In the genomic region with DNA sequence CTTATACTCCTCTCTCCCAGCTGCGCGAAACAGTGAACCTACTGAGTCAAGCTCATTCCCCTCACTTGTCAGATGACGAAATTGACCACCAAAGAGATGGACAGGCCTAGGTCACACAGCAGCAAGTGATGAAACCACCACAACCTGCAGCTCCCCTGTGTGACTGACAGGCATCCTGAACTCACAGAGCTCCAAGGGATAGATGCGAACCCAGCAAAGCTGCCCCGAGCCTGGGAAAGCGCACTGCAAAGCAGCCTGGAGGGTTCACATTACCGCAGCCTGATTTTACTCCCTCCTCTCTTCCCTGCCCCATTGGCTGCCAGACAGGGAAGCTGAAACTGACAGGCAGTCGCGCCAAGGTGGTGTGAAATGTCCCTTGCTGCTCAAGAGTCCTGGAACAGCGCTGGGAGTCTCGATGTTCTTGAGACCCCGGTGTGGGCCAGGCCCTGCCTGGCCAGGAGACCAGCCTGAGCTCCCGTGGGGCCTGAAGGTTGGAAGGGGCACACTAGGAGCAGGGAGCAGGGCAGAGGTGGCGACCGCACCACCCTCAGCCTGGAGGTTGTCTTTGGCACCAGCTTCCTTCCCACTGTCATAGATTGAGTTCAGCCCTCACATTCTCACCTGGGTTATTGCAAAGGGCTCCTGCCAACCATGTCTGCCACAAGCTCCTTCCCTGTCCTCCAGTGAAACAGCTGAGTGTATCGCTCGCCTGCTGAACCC, we compare ENCODE assay signal across 23 cellular contexts. TPM values are rescaled to one million over a fixed set of nuclear protein-coding genes. Genes with fewer than 3 reads are reported as not detected.
DNase-seq lines count a peak whose midpoint lies in the region; ATAC-seq and TF ChIP-seq lines count a peak whose summit lies in the region.
"Had no signal": no experiment of that assay in that cellular context is flagged by ENCODE, and none has a peak within 500 bp of the region (broad histone marks: within the 10 kb centered on the region; RNA-seq: fewer than 3 reads in every experiment).

No MANE protein-coding gene starts in this region.

- WGBS in heart left ventricle, 4 donors: 84 to 93% (median 87%) methylated on average over 11 to 17 of the region's 17 CpGs

- H3K4me1 ChIP-seq in SJCRH30 (peaks cover 16% of the 10 kb centered on the region), heart left ventricle (peaks cover 0 to 21% (median 6%) of the 10 kb centered on the region in 12 donors), Peyer's patch (no peaks in the 10 kb centered on the region)
- H3K4me1 ChIP-seq: testis had no signal

- no peak for TF ChIP-seq POLR2A in heart left ventricle (IDR thresholded peaks at IDR 0.05)
- no peak for TF ChIP-seq POLR2A in Peyer's patch (IDR thresholded peaks at IDR 0.05)

- intact Hi-C loops in heart left ventricle (cut with DNase I): no loop called here

- H3K27me3 ChIP-seq in SJCRH30: no peaks in the 10 kb centered on the region
- no peaks in the 10 kb centered on the region for H3K27me3 ChIP-seq in heart left ventricle
- H3K27me3 ChIP-seq in Peyer's patch: no peaks in the 10 kb centered on the region
- H3K27me3 ChIP-seq: brain microvascular endothelial cell, testis had no signal

- no peaks in the 10 kb centered on the region for H3K36me3 ChIP-seq in SJCRH30
- peaks cover 0 to 56% (median 33%) of the 10 kb centered on the region in 9 donors for H3K36me3 ChIP-seq in heart left ventricle
- no peaks in the 10 kb centered on the region for H3K36me3 ChIP-seq in Peyer's patch

- no peaks in the 10 kb centered on the region for H3K27me3 Mint-ChIP-seq in osteocyte (ENCODE audit: unreplicated experiment)
- no peaks in the 10 kb centered on the region for H3K27me3 Mint-ChIP-seq in stimulated activated naive CD8-positive, alpha-beta T cell treated with anti-CD3 and anti-CD28 coated beads, Interleukin-15, amount 100 ng/mL, for 72 hours
- H3K27me3 Mint-ChIP-seq: activated CD8-positive, alpha-beta memory T cell treated with anti-CD3 and anti-CD28 coated beads, Interleukin-2, amount 10 ng/mL, durations not matched to agents 7 days and 5 days; activated naive CD8-positive, alpha-beta T cell treated with anti-CD3 and anti-CD28 coated beads, Interleukin-2, amount 10 ng/mL, durations not matched to agents 7 days and 5 days; CD4-positive, alpha-beta T cell had no signal

- H3K4me1 Mint-ChIP-seq in osteocyte (ENCODE audit: unreplicated experiment): no peaks in the 10 kb centered on the region
- H3K4me1 Mint-ChIP-seq in stimulated activated naive CD8-positive, alpha-beta T cell treated with anti-CD3 and anti-CD28 coated beads, Interleukin-15, amount 100 ng/mL, for 72 hours: no peaks in the 10 kb centered on the region
- H3K4me1 Mint-ChIP-seq: activated CD8-positive, alpha-beta memory T cell treated with anti-CD3 and anti-CD28 coated beads, Interleukin-2, amount 10 ng/mL, durations not matched to agents 7 days and 5 days had no signal

- H3K9me3 Mint-ChIP-seq in osteocyte (ENCODE audit: unreplicated experiment): no peaks in the 10 kb centered on the region
- H3K9me3 Mint-ChIP-seq in stimulated activated naive CD8-positive, alpha-beta T cell treated with anti-CD3 and anti-CD28 coated beads, Interleukin-15, amount 100 ng/mL, for 72 hours: no peaks in the 10 kb centered on the region
- H3K9me3 Mint-ChIP-seq: activated naive CD8-positive, alpha-beta T cell treated with anti-CD3 and anti-CD28 coated beads, Interleukin-2, amount 10 ng/mL, durations not matched to agents 7 days and 5 days; CD4-positive, alpha-beta T cell; natural killer cell had no signal

- H3K4me3 Mint-ChIP-seq in osteocyte (ENCODE audit: unreplicated experiment): no peak overlapping the region
- H3K4me3 Mint-ChIP-seq in stimulated activated naive CD8-positive, alpha-beta T cell treated with anti-CD3 and anti-CD28 coated beads, Interleukin-15, amount 100 ng/mL, for 72 hours: no peak overlapping the region
- H3K4me3 Mint-ChIP-seq: activated CD8-positive, alpha-beta memory T cell treated with anti-CD3 and anti-CD28 coated beads, Interleukin-2, amount 10 ng/mL, durations not matched to agents 7 days and 5 days; activated naive CD8-positive, alpha-beta T cell treated with anti-CD3 and anti-CD28 coated beads, Interleukin-2, amount 10 ng/mL, durations not matched to agents 7 days and 5 days; CD4-positive, alpha-beta T cell; natural killer cell had no signal

- peaks cover 21% of the 10 kb centered on the region for H3K36me3 Mint-ChIP-seq in osteocyte (ENCODE audit: unreplicated experiment)
- H3K36me3 Mint-ChIP-seq: activated CD8-positive, alpha-beta memory T cell treated with anti-CD3 and anti-CD28 coated beads, Interleukin-2, amount 10 ng/mL, durations not matched to agents 7 days and 5 days; natural killer cell had no signal

- H3K27ac ChIP-seq in SJCRH30 (peak overlapping the region; percentile 59), heart left ventricle (peak overlapping the region in 9 of 12 donors; percentile 3 to 72 (median 61)), Peyer's patch (no peak overlapping the region)
- H3K27ac ChIP-seq: brain microvascular endothelial cell, SK-N-MC, testis had no signal

- peak overlapping the region; percentile 39 for H3K27ac Mint-ChIP-seq in osteocyte (ENCODE audit: unreplicated experiment)
- peak overlapping the region in 1 of 2 donors; percentile 77 for H3K27ac Mint-ChIP-seq in stimulated activated naive CD8-positive, alpha-beta T cell treated with anti-CD3 and anti-CD28 coated beads, Interleukin-15, amount 100 ng/mL, for 72 hours
- H3K27ac Mint-ChIP-seq: activated CD8-positive, alpha-beta memory T cell treated with anti-CD3 and anti-CD28 coated beads, Interleukin-2, amount 10 ng/mL, durations not matched to agents 7 days and 5 days; activated naive CD8-positive, alpha-beta T cell treated with anti-CD3 and anti-CD28 coated beads, Interleukin-2, amount 10 ng/mL, durations not matched to agents 7 days and 5 days; CD4-positive, alpha-beta T cell; natural killer cell had no signal

- DNase-seq in ELF-1 (ENCODE audit: low read depth, low spot score) (peak; percentile 85), SJCRH30 (peak; percentile 61 to 72), heart left ventricle (peak in 1 of 5 donors; percentile 54), osteocyte (ENCODE audit: extremely low spot score, unreplicated experiment) (no peak), NCI-H748 treated with DMSO at 0.1 percent for 48 hours (lab: John Stamatoyannopoulos, UW) (no peak), Peyer's patch (no peak)
- DNase-seq in stimulated activated naive CD8-positive, alpha-beta T cell treated with anti-CD3 and anti-CD28 coated beads, Interleukin-15, amount 100 ng/mL, for 72 hours: no peak
- DNase-seq: activated CD4-positive, CD25-positive, alpha-beta regulatory T cell treated with anti-CD3 and anti-CD28 coated beads, Interleukin-2, amount 50 U/mL, for 72 hours; activated CD8-positive, alpha-beta memory T cell treated with anti-CD3 and anti-CD28 coated beads, Interleukin-2, amount 10 ng/mL, durations not matched to agents 7 days and 5 days; activated naive CD8-positive, alpha-beta T cell treated with anti-CD3 and anti-CD28 coated beads, Interleukin-2, amount 10 ng/mL, durations not matched to agents 7 days and 5 days; brain microvascular endothelial cell; CD4-positive, alpha-beta T cell; cortex of kidney; DMS79 treated with DMSO at 0.1 percent for 48 hours; KG1; natural killer cell; NCI-H1048; NCI-H2107; PC-3; T1000; testis had no signal

- peak overlapping the region; percentile 40 for H3K4me3 ChIP-seq in SJCRH30
- H3K4me3 ChIP-seq in heart left ventricle: no peak overlapping the region
- H3K4me3 ChIP-seq in Peyer's patch: no peak overlapping the region
- H3K4me3 ChIP-seq: SK-N-MC, testis had no signal

- ATAC-seq in heart left ventricle: peak; percentile 28 to 73 (median 40)
- ATAC-seq in HG03457 (IDR thresholded peaks at IDR 0.05; ENCODE audit: unreplicated experiment): no peak
- ATAC-seq in stimulated activated naive CD8-positive, alpha-beta T cell treated with anti-CD3 and anti-CD28 coated beads, Interleukin-15, amount 100 ng/mL, for 72 hours: no peak
- ATAC-seq: activated CD8-positive, alpha-beta memory T cell treated with anti-CD3 and anti-CD28 coated beads, Interleukin-2, amount 10 ng/mL, durations not matched to agents 7 days and 5 days; natural killer cell; PC-3 had no signal

- TF ChIP-seq CTCF in heart left ventricle (IDR thresholded peaks at IDR 0.05) (no peak), osteocyte (IDR thresholded peaks at IDR 0.05) (no peak), Peyer's patch (IDR thresholded peaks at IDR 0.05) (no peak)

- H3K9me3 ChIP-seq in SJCRH30 (replicated peaks): no peaks in the 10 kb centered on the region
- no peaks in the 10 kb centered on the region for H3K9me3 ChIP-seq in heart left ventricle
- H3K9me3 ChIP-seq in Peyer's patch: no peaks in the 10 kb centered on the region
- H3K9me3 ChIP-seq: testis had no signal

RNA-seq across cellular contexts. Expression of a gene that starts 36.3 kb away (rescaled TPM):
- total RNA-seq in SJCRH30 (2014; rRNA removed; shearing (Covaris generic)): 14.9 and 18.7 TPM in 2 replicates
- total RNA-seq in heart left ventricle: 10 to 100 TPM; 18.5 to 27.4 (median 20.0) TPM
- 10 to 100 TPM; 26.2 to 72.8 TPM for polyA plus RNA-seq in heart left ventricle
- total RNA-seq in osteocyte: 19.4 and 21.6 TPM in 2 replicates
- 10 to 100 TPM; 23.4 to 64.4 (median 33.2) TPM for total RNA-seq in Peyer's patch

RNA-seq across cellular contexts. Expression of a gene that starts 39.2 kb away (rescaled TPM):
- 6.8 and 8.5 TPM in 2 replicates for total RNA-seq in SJCRH30 (2014; rRNA removed; shearing (Covaris generic))
- total RNA-seq in heart left ventricle: 100 to 1,000 TPM in 1 of 9 donors, 10 to 100 TPM in 8; 64.1 to 119 (median 79.4) TPM
- 10 to 100 TPM; 70.1 to 95.9 TPM for polyA plus RNA-seq in heart left ventricle
- total RNA-seq in osteocyte: 34.2 and 35.1 TPM in 2 replicates
- total RNA-seq in Peyer's patch: 10 to 100 TPM in 1 of 4 donors, 1 to 10 TPM in 3; 1.4 to 29.7 (median 4.6) TPM

RNA-seq across cellular contexts. Expression of a gene that starts 57.8 kb away (rescaled TPM):
- 1.8 and 2.2 TPM in 2 replicates for total RNA-seq in SJCRH30 (2014; rRNA removed; shearing (Covaris generic))
- total RNA-seq in heart left ventricle: 1 to 10 TPM; 1.6 to 3.4 (median 2.1) TPM
- 1 to 10 TPM; 2.2 to 3.2 TPM for polyA plus RNA-seq in heart left ventricle
- 4.1 and 4.4 TPM in 2 replicates for total RNA-seq in osteocyte
- total RNA-seq in Peyer's patch: 1 to 10 TPM in 3 of 4 donors, under 1 TPM in 1; 0.70 to 9.9 (median 2.3) TPM

Comparison
In these comparisons a context has a peak if more than half of its experiments do, and no peak if none do; other contexts are left out.
1. DNase-seq: peak in ELF-1 (single experiment) and SJCRH30 (2 of 2); none in osteocyte (single experiment), NCI-H748 treated with DMSO at 0.1 percent for 48 hours (single experiment), Peyer's patch (0 of 3) and stimulated activated naive CD8-positive, alpha-beta T cell treated with anti-CD3 and anti-CD28 coated beads, Interleukin-15, amount 100 ng/mL, for 72 hours (0 of 2).
2. H3K27ac ChIP-seq: peak in SJCRH30 (single experiment) and heart left ventricle (9 of 12); none in Peyer's patch (0 of 4).
3. ATAC-seq: peak in heart left ventricle (4 of 4); none in HG03457 (single experiment) and stimulated activated naive CD8-positive, alpha-beta T cell treated with anti-CD3 and anti-CD28 coated beads, Interleukin-15, amount 100 ng/mL, for 72 hours (single experiment).